ENCODE assay signal across 1 cellular context in the genomic region with DNA sequence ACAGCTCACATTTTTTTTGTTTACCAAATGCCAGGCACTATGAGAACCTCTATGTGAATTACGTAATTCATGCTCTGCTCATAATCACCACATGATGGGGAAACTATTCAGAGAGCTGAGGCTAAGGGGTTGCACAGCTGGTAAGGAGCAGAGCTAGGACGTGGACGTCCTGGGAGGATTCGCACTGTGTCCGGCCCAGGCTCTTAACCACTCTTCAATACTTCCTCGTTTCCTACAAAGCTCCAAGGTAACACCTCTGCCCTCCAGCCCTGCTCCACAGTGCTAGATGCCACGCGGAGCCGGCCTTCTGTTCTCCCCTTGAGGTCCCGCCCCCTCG.
TF ChIP-seq lines count a peak whose summit lies in the region.

No MANE protein-coding gene starts in this region.

TF ChIP-seq in H1, 55 proteins besides CTCF, POLR2A, EP300 and RAD21:
- TF ChIP-seq, protein P1, sequence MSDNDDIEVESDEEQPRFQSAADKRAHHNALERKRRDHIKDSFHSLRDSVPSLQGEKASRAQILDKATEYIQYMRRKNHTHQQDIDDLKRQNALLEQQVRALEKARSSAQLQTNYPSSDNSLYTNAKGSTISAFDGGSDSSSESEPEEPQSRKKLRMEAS (IDR thresholded peaks at IDR 0.05): peak; percentile 96
- TF ChIP-seq GTF2F1 (IDR thresholded peaks at IDR 0.05; ENCODE audit: borderline replicate concordance, low read depth, low read length) (no peak), SUZ12 (IDR thresholded peaks at IDR 0.05; ENCODE audit: low read length) (no peak), EZH2 (IDR thresholded peaks at IDR 0.05; ENCODE audit: low read depth, low read length, severe bottlenecking) (no peak), TEAD4 (IDR thresholded peaks at IDR 0.05; ENCODE audit: low read depth, low read length) (0 out of 2 replicates have a peak, but pooled peaks have one; percentile 18), CEBPB (IDR thresholded peaks at IDR 0.05; ENCODE audit: low read depth, low read length) (peak; percentile 46; the same call in 1 of the 2 replicates), TAF7 (optimal IDR thresholded peaks at IDR 0.05; ENCODE audit: borderline replicate concordance, low read depth, low read length) (no peak), POLR2AphosphoS5 (IDR thresholded peaks at IDR 0.05; ENCODE audit: low read depth, low read length) (peak; percentile 47; the same call in 1 of the 2 replicates), HDAC6 (IDR thresholded peaks at IDR 0.05; ENCODE audit: low read depth, low read length) (no peak), SIX5 (IDR thresholded peaks at IDR 0.05; ENCODE audit: low read depth, low read length) (no peak), POU5F1 (IDR thresholded peaks at IDR 0.05; ENCODE audit: low read depth, low read length) (no peak), SP1 (IDR thresholded peaks at IDR 0.05; ENCODE audit: low read depth, low read length) (0 out of 2 replicates have a peak, but pooled peaks have one; percentile 43), KDM1A (IDR thresholded peaks at IDR 0.05; ENCODE audit: borderline replicate concordance, low read length) (no peak; the same call in 1 of the 2 replicates), RBBP5 (IDR thresholded peaks at IDR 0.05; ENCODE audit: borderline replicate concordance, low read depth, low read length) (no peak), RNF2 (IDR thresholded peaks at IDR 0.05; ENCODE audit: borderline replicate concordance, low read depth, low read length, missing control alignments, poor library complexity, severe bottlenecking) (no peak), CHD1 (IDR thresholded peaks at IDR 0.05; ENCODE audit: low read depth, low read length) (no peak)
- TF ChIP-seq, protein P2, sequence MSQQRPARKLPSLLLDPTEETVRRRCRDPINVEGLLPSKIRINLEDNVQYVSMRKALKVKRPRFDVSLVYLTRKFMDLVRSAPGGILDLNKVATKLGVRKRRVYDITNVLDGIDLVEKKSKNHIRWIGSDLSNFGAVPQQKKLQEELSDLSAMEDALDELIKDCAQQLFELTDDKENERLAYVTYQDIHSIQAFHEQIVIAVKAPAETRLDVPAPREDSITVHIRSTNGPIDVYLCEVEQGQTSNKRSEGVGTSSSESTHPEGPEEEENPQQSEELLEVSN (IDR thresholded peaks at IDR 0.05): peak; percentile 91
- TF ChIP-seq, protein P3, sequence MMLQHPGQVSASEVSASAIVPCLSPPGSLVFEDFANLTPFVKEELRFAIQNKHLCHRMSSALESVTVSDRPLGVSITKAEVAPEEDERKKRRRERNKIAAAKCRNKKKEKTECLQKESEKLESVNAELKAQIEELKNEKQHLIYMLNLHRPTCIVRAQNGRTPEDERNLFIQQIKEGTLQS (IDR thresholded peaks at IDR 0.05; ENCODE audit: insufficient read depth, low read depth, low read length): no peak
